ENCODE assay signal across 9 cellular contexts in the genomic region with DNA sequence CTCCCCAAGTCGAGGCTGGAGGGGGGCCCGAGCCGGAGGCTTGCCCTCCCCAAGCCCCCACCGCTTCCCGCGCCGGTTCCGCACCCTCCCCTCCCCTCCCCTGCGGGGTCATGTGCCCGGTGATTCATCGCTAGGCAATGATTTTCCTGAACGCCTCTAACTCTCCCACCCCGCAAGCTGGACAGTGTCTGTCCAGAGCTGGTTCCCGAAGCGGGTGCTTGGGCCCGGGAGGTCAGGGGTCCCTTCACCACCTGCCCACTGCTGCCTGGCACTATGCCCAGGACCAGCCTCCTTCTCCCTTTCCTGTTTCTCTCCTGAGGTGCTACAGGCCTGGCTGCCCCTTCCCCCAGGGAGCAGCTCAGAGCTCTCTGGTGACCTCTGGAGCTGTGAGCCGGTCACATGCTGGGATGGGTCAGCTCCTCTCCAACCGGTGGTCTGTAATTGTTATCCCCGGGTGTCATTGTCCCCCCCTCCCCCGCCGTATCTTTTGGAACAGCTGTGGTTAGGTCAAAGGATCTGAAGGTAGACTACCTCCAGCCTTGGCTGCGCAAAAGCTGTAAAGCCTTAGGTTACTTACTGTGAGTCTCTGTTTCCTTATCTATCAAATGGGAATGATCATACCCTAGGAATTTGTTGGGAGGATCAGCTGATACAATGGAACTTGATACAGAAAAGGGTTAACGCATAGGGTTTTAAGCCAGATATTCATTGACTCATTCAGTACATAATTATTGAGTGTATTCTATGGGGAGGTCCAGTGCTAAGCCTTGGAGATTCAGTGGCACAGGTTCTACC. TPM values are rescaled to one million over a fixed set of nuclear protein-coding genes. Genes with fewer than 3 reads are reported as not detected.
A peak's percentile ranks its signal among the peaks of the same experiment; 100 is the strongest.
DNase-seq lines count a peak whose midpoint lies in the region; ATAC-seq, FAIRE-seq and TF ChIP-seq lines count a peak whose summit lies in the region.
"Had no signal": no experiment of that assay in that cellular context is flagged by ENCODE, and none has a peak within 500 bp of the region (broad histone marks: within the 10 kb centered on the region; RNA-seq: fewer than 3 reads in every experiment).

No MANE protein-coding gene starts in this region.

- no peaks in the 10 kb centered on the region; the same call in 1 of the 2 replicates for H4K20me1 ChIP-seq in GM12878 (ENCODE audit: control insufficient read depth, insufficient read depth)

- RAD21 ChIA-PET in GM12878 (lab: Charles Lee; ENCODE audit: unreplicated experiment), result interaction anchor here (1.1 to 4.5 kb wide), 5 partner anchors 17 to 495 kb away, joined by 3 to 31 read pairs (median 6); no protein-coding TSS in a partner anchor

- peak overlapping the region; percentile 82 for H3K4me3 ChIP-seq in HUES6 (ENCODE audit: low read depth, low read length)
- peak overlapping the region; percentile 97; the same call in 1 of the 2 replicates for H3K4me3 ChIP-seq in GM12878

- SMC1A ChIA-PET in GM12878 (lab: Charles Lee; ENCODE audit: uncharacterized antibody, unreplicated experiment), result interaction anchor here (0.5 to 3.2 kb wide), 6 partner anchors 40 to 495 kb away, joined by 3 to 21 read pairs (median 4); no protein-coding TSS in a partner anchor

- H3K36me3 ChIP-seq in HUES6 (ENCODE audit: control insufficient read depth, insufficient read depth, low read length), result peaks cover 9% of the 10 kb centered on the region; the same call in 1 of the 2 replicates
- H3K36me3 ChIP-seq in GM12878 (ENCODE audit: control insufficient read depth in 2 of 2, insufficient read depth in 2 of 2, low read length in 1 of 2), result no peaks in the 10 kb centered on the region

- TF ChIP-seq POLR2A in GM12878 (IDR thresholded peaks at IDR 0.05; ENCODE audit: low read depth, low read length), result no peak

- peak overlapping the region; percentile 89 for H3K4me3 Mint-ChIP-seq in T-helper 1 cell treated with Interleukin-12 subunit alpha and Interleukin-12 subunit beta and Interleukin-4 antibody, amounts not matched to agents 30 μg/mL and 1 μg/mL, for 36 hours
- peak overlapping the region; percentile 96 for H3K4me3 Mint-ChIP-seq in progenitor cell of endocrine pancreas (ENCODE audit: low read depth)

- H3K36me3 Mint-ChIP-seq in T-helper 1 cell treated with Interleukin-12 subunit alpha and Interleukin-12 subunit beta and Interleukin-4 antibody, amounts not matched to agents 30 μg/mL and 1 μg/mL, for 36 hours (ENCODE audit: low read depth), result peaks cover 23% of the 10 kb centered on the region
- H3K36me3 Mint-ChIP-seq in progenitor cell of endocrine pancreas (ENCODE audit: insufficient read depth), result no peaks in the 10 kb centered on the region

- H3K27ac Mint-ChIP-seq in T-helper 1 cell treated with Interleukin-12 subunit alpha and Interleukin-12 subunit beta and Interleukin-4 antibody, amounts not matched to agents 30 μg/mL and 1 μg/mL, for 36 hours, result peak overlapping the region; percentile 72
- peak overlapping the region; percentile 97 for H3K27ac Mint-ChIP-seq in progenitor cell of endocrine pancreas

- no peak for FAIRE-seq in GM12878 (lab: Jason Lieb, UNC)
- FAIRE-seq: G401.6 had no signal

- DNase-seq in NCI-H2029 (lab: John Stamatoyannopoulos, UW) (peak; percentile 45), NCI-H2029 treated with DMSO at 0.1 percent for 48 hours (lab: John Stamatoyannopoulos, UW) (no peak), GM12878 (ENCODE audit: low read depth, low spot score) (no peak), hepatic stellate cell (ENCODE audit: low spot score) (peak; percentile 82), progenitor cell of endocrine pancreas (ENCODE audit: low spot score, unreplicated experiment) (peak; percentile 41), DMS153 (lab: John Stamatoyannopoulos, UW) (no peak)

- CTCF ChIA-PET in GM12878 (lab: Yijun Ruan, JAX), result interaction anchor here (0.6 to 6.9 kb wide), 11 partner anchors 16 to 863 kb away, joined by 3 to 88 read pairs (median 9); a partner anchor contains a TSS

- ATAC-seq in GM12878, result peak; percentile 18

- H3K4me1 Mint-ChIP-seq in T-helper 1 cell treated with Interleukin-12 subunit alpha and Interleukin-12 subunit beta and Interleukin-4 antibody, amounts not matched to agents 30 μg/mL and 1 μg/mL, for 36 hours (ENCODE audit: low read depth), result peaks cover 43% of the 10 kb centered on the region
- H3K4me1 Mint-ChIP-seq in progenitor cell of endocrine pancreas (ENCODE audit: low read depth), result peaks cover 34% of the 10 kb centered on the region

- POLR2A ChIA-PET in GM12878 (lab: Charles Lee), result interaction anchor here (1.5 kb wide), 1 partner anchor 45 kb away, joined by 4 read pairs; no protein-coding TSS in a partner anchor

- WGBS in GM12878 (ENCODE audit: insufficient coverage, insufficient replicate concordance, low lambda C conversion rate, missing lambda C conversion rate), result 19% methylated on average over 16 of the region's 23 CpGs

- H3K27ac ChIP-seq in HUES6 (ENCODE audit: low read depth, low read length) (peak overlapping the region; percentile 90), GM12878 (ENCODE audit: control insufficient read depth, insufficient read depth) (no peak overlapping the region)

- BruUV-seq in GM12878 (replicated peaks; lab: Mats Ljungman, UMichigan), result no TSS peak

- H3K4me1 ChIP-seq in HUES6 (ENCODE audit: control insufficient read depth, insufficient read depth, low read length) (peaks cover 15% of the 10 kb centered on the region), GM12878 (ENCODE audit: control insufficient read depth, insufficient read depth, low read length) (peaks cover 4% of the 10 kb centered on the region)

- peaks cover 4% of the 10 kb centered on the region for H3K27me3 Mint-ChIP-seq in T-helper 1 cell treated with Interleukin-12 subunit alpha and Interleukin-12 subunit beta and Interleukin-4 antibody, amounts not matched to agents 30 μg/mL and 1 μg/mL, for 36 hours (ENCODE audit: low read depth)
- no peaks in the 10 kb centered on the region for H3K27me3 Mint-ChIP-seq in progenitor cell of endocrine pancreas

- H3K9ac ChIP-seq in HUES6 (ENCODE audit: low read length), result peak overlapping the region; percentile 83
- no peak overlapping the region for H3K9ac ChIP-seq in GM12878 (ENCODE audit: control insufficient read depth, insufficient read depth, low read length)

- H3K9me3 ChIP-seq in HUES6 (ENCODE audit: control insufficient read depth, insufficient read depth, low read depth, low read length) (no peaks in the 10 kb centered on the region), GM12878 (replicated peaks; ENCODE audit: control insufficient read depth, insufficient read depth, low read length) (no peaks in the 10 kb centered on the region)

- no peak for TF ChIP-seq CTCF in GM12878 (IDR thresholded peaks at IDR 0.05 in 2 of 3, conservative IDR thresholded peaks at IDR 0.05 in 1 of 3; ENCODE audit: control insufficient read depth in 2 of 3, extremely low read depth in 1 of 3, insufficient read depth in 1 of 3, low read depth in 3 of 3, low read length in 3 of 3)
- TF ChIP-seq CTCF in progenitor cell of endocrine pancreas (IDR thresholded peaks at IDR 0.05; ENCODE audit: unreplicated experiment), result peak; percentile 12

- no peak for TF ChIP-seq RAD21 in GM12878 (IDR thresholded peaks at IDR 0.05; ENCODE audit: insufficient read depth, low read depth, low read length)

- H3K79me2 ChIP-seq in GM12878 (ENCODE audit: control insufficient read depth, insufficient read depth, low read length), result no peaks in the 10 kb centered on the region

- TF ChIP-seq EP300 in GM12878 (IDR thresholded peaks at IDR 0.05; ENCODE audit: borderline replicate concordance in 1 of 2, control insufficient read depth in 1 of 2, low read depth in 2 of 2, low read length in 2 of 2), result no peak

- H2AFZ ChIP-seq in GM12878 (ENCODE audit: control insufficient read depth, low read depth, low read length), result no peak overlapping the region

- H3K4me2 ChIP-seq in GM12878 (ENCODE audit: control insufficient read depth, insufficient read depth), result peak overlapping the region; percentile 100

- no peaks in the 10 kb centered on the region for H3K27me3 ChIP-seq in HUES6 (ENCODE audit: control insufficient read depth, insufficient read depth, low read length)
- peaks cover 0 to 3% of the 10 kb centered on the region in 2 experiments; a peak in 1 of 4 replicates for H3K27me3 ChIP-seq in GM12878 (replicated peaks in 1 of 2; ENCODE audit: control insufficient read depth in 2 of 2, insufficient read depth in 2 of 2, low read length in 1 of 2)

- in situ Hi-C loops in GM12878 (cut with MboI), result loop anchor here (5.0 to 10.0 kb wide), 2 partner anchors 46 to 499 kb away; no protein-coding TSS in a partner anchor

- intact Hi-C loops in GM12878 (cut with micrococcal nuclease; ENCODE audit: unreplicated experiment), result loop anchor here (2.0 kb wide), 1 partner anchor 55 kb away; a partner anchor contains a TSS

- H3K9me3 Mint-ChIP-seq in T-helper 1 cell treated with Interleukin-12 subunit alpha and Interleukin-12 subunit beta and Interleukin-4 antibody, amounts not matched to agents 30 μg/mL and 1 μg/mL, for 36 hours, result no peaks in the 10 kb centered on the region
- H3K9me3 Mint-ChIP-seq in progenitor cell of endocrine pancreas (ENCODE audit: low read depth), result no peaks in the 10 kb centered on the region

RNA-seq across cellular contexts. Expression of a gene that starts 0.7 kb away (rescaled TPM):
- 9.5 and 10.8 TPM in 2 replicates for total RNA-seq in GM12878 (2013; cell fraction: nucleolus; rRNA removed)
- total RNA-seq in GM12878 (2014; rRNA removed), result 0.90 and 1.0 TPM in 2 replicates
- 1.3 and 1.7 TPM in 2 replicates for total RNA-seq in GM12878 (2014; rRNA removed; fragmentation: Illumina TruSeq; extraction: Trizol)
- 0.77 and 1.5 TPM in 2 replicates for total RNA-seq in GM12878 (2021)
- polyA plus RNA-seq in GM12878 (2011; ENCODE audit: low read depth), result 0.21 TPM
- 2.5 and 3.3 TPM in 2 replicates for polyA plus RNA-seq in GM12878 (2011; rRNA removed)
- polyA plus RNA-seq in GM12878 (2011; cell fraction: cytosol; rRNA removed), result 1.8 and 1.9 TPM in 2 replicates
- polyA plus RNA-seq in GM12878 (2011; cell fraction: nucleus; rRNA removed), result 1.8 and 1.9 TPM in 2 replicates
- 0.58 and 0.73 TPM in 2 replicates for polyA plus RNA-seq in GM12878 (2012)
- polyA plus RNA-seq in GM12878 (2014; fragmentation: Illumina TruSeq; extraction: Trizol), result 1.3 and 1.4 TPM in 2 replicates
- polyA plus RNA-seq in GM12878 (2014; fragmentation: Nextera tagmentation; extraction: Ambion mirVana), result under 1 TPM; 0.11 to 0.35 TPM
- polyA plus RNA-seq in GM12878 (2014; rRNA removed), result 0.93 and 1.8 TPM in 2 replicates
- under 1 TPM; 0.83 to 0.87 TPM for polyA plus RNA-seq in GM12878 (2016; fragmentation: Nextera tagmentation; extraction: Ambion mirVana)
- polyA minus RNA-seq in GM12878 (2011; rRNA and poly(A)+ RNA removed), result 1.1 and 1.8 TPM in 2 replicates
- 1.0 TPM in 1 of 2 replicates, not detected in the other for polyA minus RNA-seq in GM12878 (2011; cell fraction: cytosol; rRNA and poly(A)+ RNA removed)
- polyA minus RNA-seq in GM12878 (2011; cell fraction: nucleus; rRNA and poly(A)+ RNA removed), result 0.85 and 2.1 TPM in 2 replicates
- total RNA-seq in progenitor cell of endocrine pancreas, result 91.5 and 113 TPM in 2 replicates

RNA-seq across cellular contexts. Expression of a gene that starts 42.3 kb away (rescaled TPM):
- not detected in 2 replicates for total RNA-seq in GM12878 (2013; cell fraction: nucleolus; rRNA removed)
- total RNA-seq in GM12878 (2014; rRNA removed), result not detected in 2 replicates
- total RNA-seq in GM12878 (2014; rRNA removed; fragmentation: Illumina TruSeq; extraction: Trizol), result not detected in 2 replicates
- total RNA-seq in GM12878 (2021), result not detected in 2 replicates
- polyA plus RNA-seq in GM12878 (2011; ENCODE audit: low read depth), result not detected
- not detected in 2 replicates for polyA plus RNA-seq in GM12878 (2011; rRNA removed)
- polyA plus RNA-seq in GM12878 (2011; cell fraction: cytosol; rRNA removed), result not detected in 2 replicates
- polyA plus RNA-seq in GM12878 (2011; cell fraction: nucleus; rRNA removed), result not detected in 2 replicates
- polyA plus RNA-seq in GM12878 (2012), result not detected in 2 replicates
- polyA plus RNA-seq in GM12878 (2014; fragmentation: Illumina TruSeq; extraction: Trizol), result not detected in 2 replicates
- not detected for polyA plus RNA-seq in GM12878 (2014; fragmentation: Nextera tagmentation; extraction: Ambion mirVana)
- polyA plus RNA-seq in GM12878 (2014; rRNA removed), result not detected in 2 replicates
- not detected for polyA plus RNA-seq in GM12878 (2016; fragmentation: Nextera tagmentation; extraction: Ambion mirVana)
- not detected in 2 replicates for polyA minus RNA-seq in GM12878 (2011; rRNA and poly(A)+ RNA removed)
- polyA minus RNA-seq in GM12878 (2011; cell fraction: cytosol; rRNA and poly(A)+ RNA removed), result not detected in 2 replicates
- polyA minus RNA-seq in GM12878 (2011; cell fraction: nucleus; rRNA and poly(A)+ RNA removed), result not detected in 2 replicates
- total RNA-seq in progenitor cell of endocrine pancreas, result not detected in 2 replicates

RNA-seq across cellular contexts. Expression of a gene that starts 54.7 kb away (rescaled TPM):
- 29.7 and 32.4 TPM in 2 replicates for total RNA-seq in GM12878 (2013; cell fraction: nucleolus; rRNA removed)
- total RNA-seq in GM12878 (2014; rRNA removed) (111 and 117 TPM in 2 replicates), GM12878 (2014; rRNA removed; fragmentation: Illumina TruSeq; extraction: Trizol) (80.9 and 88.9 TPM in 2 replicates), GM12878 (2021) (91.0 and 96.6 TPM in 2 replicates), progenitor cell of endocrine pancreas (44.2 and 44.7 TPM in 2 replicates)
- polyA plus RNA-seq in GM12878 (2011; ENCODE audit: low read depth), result 57.2 TPM
- polyA plus RNA-seq in GM12878 (2011; rRNA removed) (93.3 and 100 TPM in 2 replicates), GM12878 (2014; fragmentation: Illumina TruSeq; extraction: Trizol) (111 and 115 TPM in 2 replicates), GM12878 (2014; fragmentation: Nextera tagmentation; extraction: Ambion mirVana) (10 to 100 TPM; 38.2 to 75.0 TPM), GM12878 (2014; rRNA removed) (120 and 125 TPM in 2 replicates), GM12878 (2016; fragmentation: Nextera tagmentation; extraction: Ambion mirVana) (100 to 1,000 TPM; 167 TPM)
- 101 and 105 TPM in 2 replicates for polyA plus RNA-seq in GM12878 (2011; cell fraction: cytosol; rRNA removed)
- polyA plus RNA-seq in GM12878 (2011; cell fraction: nucleus; rRNA removed), result 57.2 and 64.9 TPM in 2 replicates
- polyA plus RNA-seq in GM12878 (2012), result 53.8 and 57.3 TPM in 2 replicates
- polyA minus RNA-seq in GM12878 (2011; rRNA and poly(A)+ RNA removed), result 35.3 and 41.8 TPM in 2 replicates
- polyA minus RNA-seq in GM12878 (2011; cell fraction: cytosol; rRNA and poly(A)+ RNA removed), result 13.8 and 15.3 TPM in 2 replicates
- 9.9 and 17.3 TPM in 2 replicates for polyA minus RNA-seq in GM12878 (2011; cell fraction: nucleus; rRNA and poly(A)+ RNA removed)

Comparison
In these comparisons a context has a peak if more than half of its experiments do, and no peak if none do; other contexts are left out.
1. DNase-seq: peak in NCI-H2029 (single experiment), hepatic stellate cell (single experiment) and progenitor cell of endocrine pancreas (single experiment); none in NCI-H2029 treated with DMSO at 0.1 percent for 48 hours (single experiment), GM12878 (single experiment) and DMS153 (single experiment).